ENCODE assay signal across 12 cellular contexts in the genomic region with DNA sequence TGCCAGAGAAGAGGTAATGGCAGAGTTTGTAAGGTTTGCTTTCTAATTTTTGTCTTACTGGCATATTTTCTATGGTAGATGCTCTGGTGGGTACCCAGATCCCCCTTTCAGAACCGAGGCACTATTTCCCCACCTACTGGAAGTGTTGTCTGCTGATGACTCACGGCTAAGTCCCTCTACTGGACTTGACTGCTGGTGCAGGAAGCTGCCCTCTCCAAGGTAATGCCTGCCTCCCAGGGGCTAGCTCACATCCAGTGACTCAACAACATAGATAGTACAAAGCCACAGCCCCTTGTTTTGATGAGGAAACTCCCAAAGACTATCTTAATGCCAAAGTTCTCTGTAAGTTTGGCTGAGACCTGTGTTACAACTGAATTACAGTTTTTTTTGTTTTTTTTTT.
DNase-seq lines count a peak whose midpoint lies in the region; ATAC-seq and TF ChIP-seq lines count a peak whose summit lies in the region.
"Had no signal": no experiment of that assay in that cellular context is flagged by ENCODE, and none has a peak within 500 bp of the region (broad histone marks: within the 10 kb centered on the region; RNA-seq: fewer than 3 reads in every experiment).

No MANE protein-coding gene starts in this region.

- no peak overlapping the region for H3K4me3 Mint-ChIP-seq in Calu3 (ENCODE audit: low read depth, unreplicated experiment)
- H3K4me3 Mint-ChIP-seq: HFFc6, nephron progenitor cell had no signal

- TF ChIP-seq POLR2A in sigmoid colon (IDR thresholded peaks at IDR 0.05) = no peak

- H3K4me3 ChIP-seq in astrocyte of the spinal cord (ENCODE audit: low read depth, low read length) (no peak overlapping the region), left lung (no peak overlapping the region), sigmoid colon (no peak overlapping the region)

- H3K9me3 ChIP-seq in left lung (peaks cover 0 to 10% of the 10 kb centered on the region in 2 donors), sigmoid colon (no peaks in the 10 kb centered on the region)

- no peaks in the 10 kb centered on the region for H3K27me3 Mint-ChIP-seq in Calu3 (ENCODE audit: unreplicated experiment)

- TF ChIP-seq CTCF in Calu3 (IDR thresholded peaks at IDR 0.05; ENCODE audit: unreplicated experiment) (no peak), astrocyte of the spinal cord (IDR thresholded peaks at IDR 0.05; ENCODE audit: low read depth, low read length) (peak; percentile 7), left lung (IDR thresholded peaks at IDR 0.05) (no peak), sigmoid colon (IDR thresholded peaks at IDR 0.05) (no peak)

- H3K27me3 ChIP-seq in left lung (no peaks in the 10 kb centered on the region), sigmoid colon (no peaks in the 10 kb centered on the region)

- intact Hi-C loops in Calu3 (cut with micrococcal nuclease; ENCODE audit: unreplicated experiment) (loop anchor here (2.0 kb wide), 1 partner anchor 286 kb away; a partner anchor contains a TSS), left lung (cut with DNase I) (no loop called here), sigmoid colon (cut with DNase I) (no loop called here)

- peak; percentile 42 for DNase-seq in Calu3
- DNase-seq in LHCN-M2 (ENCODE audit: low read depth) = peak; percentile 58
- peak; percentile 7 for DNase-seq in astrocyte of the spinal cord (ENCODE audit: low read depth, low spot score)
- no peak for DNase-seq in left lung
- no peak for DNase-seq in stimulated activated CD4-positive, alpha-beta T cell treated with anti-CD3 and anti-CD28 coated beads, Interleukin-2, amount 100 ng/mL, for 48 hours
- DNase-seq in sigmoid colon = no peak
- DNase-seq: HFFc6; hypothalamus; nephron progenitor cell; stimulated activated CD4-positive, alpha-beta T cell treated with anti-CD3 and anti-CD28 coated beads, Interleukin-4, amount 100 ng/mL, for 1 hour had no signal

- H3K4me1 ChIP-seq in left lung (no peaks in the 10 kb centered on the region), sigmoid colon (no peaks in the 10 kb centered on the region)

- no peaks in the 10 kb centered on the region for H3K36me3 Mint-ChIP-seq in Calu3 (ENCODE audit: insufficient read depth, unreplicated experiment)

- no peaks in the 10 kb centered on the region for H3K9me3 Mint-ChIP-seq in Calu3 (ENCODE audit: low read depth, unreplicated experiment)
- H3K9me3 Mint-ChIP-seq: nephron progenitor cell had no signal

- peaks cover 1% of the 10 kb centered on the region for H3K4me1 Mint-ChIP-seq in Calu3 (ENCODE audit: low read depth, unreplicated experiment)
- H3K4me1 Mint-ChIP-seq: nephron progenitor cell had no signal

- peak; percentile 39 for ATAC-seq in left lung
- ATAC-seq in HG03139 (IDR thresholded peaks at IDR 0.05; ENCODE audit: unreplicated experiment) = no peak
- ATAC-seq in HG02970 (IDR thresholded peaks at IDR 0.05; ENCODE audit: low FRiP score, unreplicated experiment) = no peak

- WGBS in sigmoid colon, 2 donors = 67 to 78% methylated on average over 2 of the region's 2 CpGs

- H3K27ac ChIP-seq in left lung (no peak overlapping the region), sigmoid colon (no peak overlapping the region)

- no peaks in the 10 kb centered on the region for H3K36me3 ChIP-seq in left lung
- H3K36me3 ChIP-seq in sigmoid colon = no peaks in the 10 kb centered on the region

- BruUV-seq in Calu3 (replicated peaks; lab: Mats Ljungman, UMichigan) = no TSS peak

- no peak overlapping the region for H3K27ac Mint-ChIP-seq in Calu3 (ENCODE audit: unreplicated experiment)
- H3K27ac Mint-ChIP-seq: HFFc6, nephron progenitor cell had no signal

- TF ChIP-seq EP300 in sigmoid colon (IDR thresholded peaks at IDR 0.05) = no peak

- in situ Hi-C loops in astrocyte of the spinal cord (cut with HindIII; ENCODE audit: low sequenced_read_pairs) = no loop called here

- CTCF ChIA-PET in Calu3 (lab: Charles Lee) = interaction anchor here (0.7 to 1.5 kb wide), 3 partner anchors 207 to 285 kb away, joined by 3 to 8 read pairs (median 3); a partner anchor contains a TSS

Comparison
In these comparisons a context has a peak if more than half of its experiments do, and no peak if none do; other contexts are left out.
1. DNase-seq: peak in Calu3 (single experiment), LHCN-M2 (single experiment) and astrocyte of the spinal cord (single experiment); none in left lung (0 of 2), stimulated activated CD4-positive, alpha-beta T cell treated with anti-CD3 and anti-CD28 coated beads, Interleukin-2, amount 100 ng/mL, for 48 hours (0 of 2) and sigmoid colon (single experiment).